In the genomic region with DNA sequence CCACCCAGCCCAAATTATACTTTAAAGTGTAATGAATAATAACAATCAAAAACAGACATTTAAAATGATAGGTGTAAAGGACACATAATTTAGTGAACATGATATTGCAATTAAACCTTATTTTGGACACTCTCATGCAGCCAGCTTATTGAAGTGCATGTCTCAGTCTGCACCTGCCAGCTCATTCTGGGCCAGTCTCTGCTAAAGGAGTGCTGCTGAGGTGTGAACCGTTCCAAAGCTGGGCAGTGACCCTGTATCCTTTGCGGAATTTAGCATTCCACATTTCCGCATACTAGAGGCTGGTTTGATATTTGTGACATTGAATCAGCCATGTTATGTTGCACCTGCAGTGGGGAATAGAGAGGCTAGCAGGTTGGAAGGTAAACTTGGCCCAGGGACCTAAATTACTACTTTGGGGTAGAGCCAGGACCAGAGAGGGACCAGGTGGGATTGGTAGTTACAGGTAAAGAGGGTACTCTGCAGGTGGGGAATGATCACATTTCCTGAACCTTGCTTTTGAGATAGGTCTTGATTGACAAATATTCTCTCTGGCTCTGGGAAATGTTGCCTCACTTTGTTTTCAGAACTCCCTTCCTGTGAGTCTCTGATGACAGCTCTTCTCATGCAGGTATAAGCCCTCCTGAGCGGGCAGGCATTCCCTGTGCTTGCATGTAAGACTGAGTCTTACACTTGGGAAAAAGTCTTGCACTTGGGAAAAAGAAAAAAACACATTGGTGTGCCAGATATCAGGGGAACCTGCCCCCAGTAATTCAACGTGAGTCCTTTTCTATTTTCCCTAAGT, we compare ENCODE assay signal across 17 cellular contexts. TPM values are rescaled to one million over a fixed set of nuclear protein-coding genes. Genes with fewer than 3 reads are reported as not detected.
DNase-seq lines count a peak whose midpoint lies in the region; ATAC-seq, FAIRE-seq and TF ChIP-seq lines count a peak whose summit lies in the region.
"Had no signal": no experiment of that assay in that cellular context is flagged by ENCODE, and none has a peak within 500 bp of the region (broad histone marks: within the 10 kb centered on the region; RNA-seq: fewer than 3 reads in every experiment).

No MANE protein-coding gene starts in this region.

- no peaks in the 10 kb centered on the region for H3K9me3 Mint-ChIP-seq in Caco-2 (ENCODE audit: unreplicated experiment)
- H3K9me3 Mint-ChIP-seq in astrocyte (ENCODE audit: unreplicated experiment) = peaks cover 7% of the 10 kb centered on the region
- peaks cover 0 to 7% (median 2%) of the 10 kb centered on the region in 9 donors for H3K9me3 Mint-ChIP-seq in naive thymus-derived CD8-positive, alpha-beta T cell
- H3K9me3 Mint-ChIP-seq: CD8-positive, alpha-beta T cell had no signal

- H2AFZ ChIP-seq in astrocyte (ENCODE audit: low read depth, low read length) = no peak overlapping the region

- DNase-seq in Caco-2 (no peak), NCI-H1105 (lab: John Stamatoyannopoulos, UW) (peak; percentile 55), astrocyte (ENCODE audit: low read depth) (no peak), GM19240 (ENCODE audit: insufficient read length, low spot score) (no peak), sciatic nerve (ENCODE audit: low spot score) (no peak)
- DNase-seq in naive thymus-derived CD8-positive, alpha-beta T cell = no peak
- DNase-seq: CD8-positive, alpha-beta T cell; DMS79 treated with DMSO at 0.1 percent for 48 hours; NCI-H1436; NCI-H524; OCI-M1; SIG-M5 had no signal

- H3K27me3 Mint-ChIP-seq in Caco-2 (ENCODE audit: insufficient read depth, unreplicated experiment) = no peaks in the 10 kb centered on the region
- no peaks in the 10 kb centered on the region for H3K27me3 Mint-ChIP-seq in astrocyte (ENCODE audit: low read depth, unreplicated experiment)
- H3K27me3 Mint-ChIP-seq in naive thymus-derived CD8-positive, alpha-beta T cell = no peaks in the 10 kb centered on the region

- no peak overlapping the region for H3K4me2 ChIP-seq in astrocyte (ENCODE audit: low read length)
- H3K4me2 ChIP-seq: BLaER1 had no signal

- H3K4me3 ChIP-seq in Caco-2 (ENCODE audit: low read depth, low read length) (no peak overlapping the region), astrocyte (ENCODE audit: insufficient read depth, low read depth, low read length) (no peak overlapping the region), iPS-20b (ENCODE audit: low read length) (no peak overlapping the region)
- H3K4me3 ChIP-seq: BLaER1 had no signal

- H3K36me3 ChIP-seq in Caco-2 (ENCODE audit: control insufficient read depth, insufficient read depth, low read length) (peaks cover 2% of the 10 kb centered on the region; the same call in 1 of the 2 replicates), astrocyte (ENCODE audit: insufficient read depth, low read length) (no peaks in the 10 kb centered on the region), iPS-20b (ENCODE audit: insufficient read depth, low read depth, low read length) (no peaks in the 10 kb centered on the region; the same call in 1 of the 2 replicates)

- peaks cover 27% of the 10 kb centered on the region for H3K4me1 ChIP-seq in Caco-2
- no peaks in the 10 kb centered on the region for H3K4me1 ChIP-seq in astrocyte (ENCODE audit: insufficient read depth, low read length)
- H3K4me1 ChIP-seq in iPS-20b (ENCODE audit: insufficient read depth, low read length) = peaks cover 33% of the 10 kb centered on the region

- H3K9me3 ChIP-seq in Caco-2 (peaks cover 19% of the 10 kb centered on the region; the same call in 1 of the 2 replicates), astrocyte (ENCODE audit: insufficient read depth, low read depth, low read length) (no peaks in the 10 kb centered on the region), iPS-20b (ENCODE audit: insufficient read depth, low read depth, low read length) (no peaks in the 10 kb centered on the region; the same call in 1 of the 2 replicates)

- CTCF ChIA-PET in Caco-2 (lab: Charles Lee) = interaction anchor here (0.6 kb wide), 1 partner anchor 9 kb away, joined by 8 read pairs; no protein-coding TSS in a partner anchor

- H3K27ac Mint-ChIP-seq in Caco-2 (ENCODE audit: unreplicated experiment) = peak overlapping the region; percentile 72
- peak overlapping the region; percentile 23 for H3K27ac Mint-ChIP-seq in astrocyte (ENCODE audit: unreplicated experiment)
- H3K27ac Mint-ChIP-seq in naive thymus-derived CD8-positive, alpha-beta T cell = no peak overlapping the region
- H3K27ac Mint-ChIP-seq: CD8-positive, alpha-beta T cell had no signal

- H3K27me3 ChIP-seq in Caco-2 (replicated peaks; ENCODE audit: control insufficient read depth, insufficient read depth, low read length) = no peaks in the 10 kb centered on the region
- H3K27me3 ChIP-seq in astrocyte (ENCODE audit: insufficient read depth, low read length) = no peaks in the 10 kb centered on the region
- H3K27me3 ChIP-seq in iPS-20b (ENCODE audit: insufficient read depth, low read length) = no peaks in the 10 kb centered on the region
- H3K27me3 ChIP-seq: BLaER1 had no signal

- H3K4me3 Mint-ChIP-seq in Caco-2 (ENCODE audit: unreplicated experiment) (peak overlapping the region; percentile 2), astrocyte (ENCODE audit: unreplicated experiment) (no peak overlapping the region)
- no peak overlapping the region for H3K4me3 Mint-ChIP-seq in naive thymus-derived CD8-positive, alpha-beta T cell
- H3K4me3 Mint-ChIP-seq: CD8-positive, alpha-beta T cell had no signal

- intact Hi-C loops in Caco-2 (cut with micrococcal nuclease; ENCODE audit: unreplicated experiment) = loop anchor here (1.0 kb wide), 3 partner anchors 16 to 114 kb away; no protein-coding TSS in a partner anchor
- intact Hi-C loops in sciatic nerve (cut with DNase I) = no loop called here

- H3K9ac ChIP-seq in astrocyte (ENCODE audit: low read length) = no peak overlapping the region
- peak overlapping the region; percentile 31; the same call in 1 of the 2 replicates for H3K9ac ChIP-seq in iPS-20b (ENCODE audit: low read depth, low read length)
- H3K9ac ChIP-seq: BLaER1 had no signal

- H3K36me3 Mint-ChIP-seq in Caco-2 (ENCODE audit: insufficient read depth, unreplicated experiment) (peaks cover 68% of the 10 kb centered on the region), astrocyte (ENCODE audit: low read depth, unreplicated experiment) (peaks cover 20% of the 10 kb centered on the region)
- peaks cover 6 to 34% (median 21%) of the 10 kb centered on the region in 3 donors for H3K36me3 Mint-ChIP-seq in naive thymus-derived CD8-positive, alpha-beta T cell

- peaks cover 22% of the 10 kb centered on the region for H3K79me2 ChIP-seq in astrocyte (ENCODE audit: insufficient read depth, low read length)

- TSS peak; percentile 75 for BruUV-seq in Caco-2 (replicated peaks; lab: Mats Ljungman, UMichigan)

- TF ChIP-seq CTCF in Caco-2 (IDR thresholded peaks at IDR 0.05; ENCODE audit: insufficient read depth in 1 of 2, low read depth in 1 of 2, low read length in 1 of 2, severe bottlenecking in 1 of 2, unreplicated experiment in 1 of 2) = no peak
- TF ChIP-seq CTCF in astrocyte (IDR thresholded peaks at IDR 0.05; ENCODE audit: insufficient read depth, low read depth, low read length) = no peak

- H4K20me1 ChIP-seq in astrocyte (ENCODE audit: insufficient read depth, low read length) = peaks cover 24% of the 10 kb centered on the region
- H4K20me1 ChIP-seq: BLaER1 had no signal

- H3K4me1 Mint-ChIP-seq in Caco-2 (ENCODE audit: low read depth, unreplicated experiment) (peaks cover 30% of the 10 kb centered on the region), astrocyte (ENCODE audit: low read depth, unreplicated experiment) (peaks cover 5% of the 10 kb centered on the region)
- H3K4me1 Mint-ChIP-seq in naive thymus-derived CD8-positive, alpha-beta T cell = peaks cover 8 to 15% (median 10%) of the 10 kb centered on the region in 4 donors

- H3K27ac ChIP-seq in astrocyte (ENCODE audit: low read depth, low read length) (no peak overlapping the region), iPS-20b (ENCODE audit: low read length) (no peak overlapping the region)
- H3K27ac ChIP-seq: BLaER1 had no signal

- no peak for FAIRE-seq in astrocyte (lab: Jason Lieb, UNC)
- FAIRE-seq: G401.6, GM18507 had no signal

- ATAC-seq in naive thymus-derived CD8-positive, alpha-beta T cell = no peak
- ATAC-seq in HG02884 (IDR thresholded peaks at IDR 0.05; ENCODE audit: unreplicated experiment) = no peak
- ATAC-seq in sciatic nerve = no peak
- ATAC-seq: CD8-positive, alpha-beta T cell had no signal

- POLR2A ChIA-PET in Caco-2 (lab: Charles Lee) = no interaction called here
- POLR2A ChIA-PET in naive thymus-derived CD8-positive, alpha-beta T cell (lab: Charles Lee) = no interaction called here

RNA-seq across cellular contexts. Expression of gene TULP4, which starts 26.2 kb away (rescaled TPM):
- total RNA-seq in Caco-2 (2022) (126 and 128 TPM in 2 replicates), astrocyte (79.1 and 91.2 TPM in 2 replicates), sciatic nerve (86.1 TPM)
- 10 to 100 TPM; 51.5 to 59.5 TPM for total RNA-seq in naive thymus-derived CD8-positive, alpha-beta T cell
- polyA plus RNA-seq in naive thymus-derived CD8-positive, alpha-beta T cell = 10 to 100 TPM; 18.9 to 25.8 (median 24.2) TPM

Comparison
In these comparisons a context has a peak if more than half of its experiments do, and no peak if none do; other contexts are left out.
1. H3K27ac Mint-ChIP-seq: peak in Caco-2 (single experiment) and astrocyte (single experiment); none in naive thymus-derived CD8-positive, alpha-beta T cell (0 of 10).